ENCODE assay signal across 8 cellular contexts in genomic region chr3:194135806-194136518, GRCh38. TPM values are rescaled to one million over a fixed set of nuclear protein-coding genes. Genes with fewer than 3 reads are reported as not detected.
DNase-seq lines count a peak whose midpoint lies in the region; ATAC-seq lines count a peak whose summit lies in the region.

Gene HES1, plus strand, starts transcription at chr3:194136148. Its CDS starts 233 bp downstream, at chr3:194136381.

- H3K27me3 Mint-ChIP-seq in activated CD4-positive, alpha-beta T cell treated with anti-CD3 and anti-CD28 coated beads for 36 hours, result peaks cover 59% of the 10 kb centered on the region
- peaks cover 74% of the 10 kb centered on the region for H3K27me3 Mint-ChIP-seq in activated CD8-positive, alpha-beta T cell treated with anti-CD3 and anti-CD28 coated beads, Interleukin-2, amount 10 ng/mL, durations not matched to agents 7 days and 5 days (ENCODE audit: low read depth)
- H3K27me3 Mint-ChIP-seq in stimulated activated naive CD8-positive, alpha-beta T cell treated with anti-CD3 and anti-CD28 coated beads, Interleukin-15, Interleukin-2, amounts not matched to agents 100 ng/mL and 50 ng/mL, for 24 hours, result peaks cover 74% of the 10 kb centered on the region

- H3K36me3 Mint-ChIP-seq in activated CD4-positive, alpha-beta T cell treated with anti-CD3 and anti-CD28 coated beads for 36 hours (ENCODE audit: low read depth), result no peaks in the 10 kb centered on the region
- H3K36me3 Mint-ChIP-seq in activated CD8-positive, alpha-beta T cell treated with anti-CD3 and anti-CD28 coated beads, Interleukin-2, amount 10 ng/mL, durations not matched to agents 7 days and 5 days (ENCODE audit: low read depth), result no peaks in the 10 kb centered on the region
- H3K36me3 Mint-ChIP-seq in stimulated activated naive CD8-positive, alpha-beta T cell treated with anti-CD3 and anti-CD28 coated beads, Interleukin-15, Interleukin-2, amounts not matched to agents 100 ng/mL and 50 ng/mL, for 24 hours (ENCODE audit: low read depth), result no peaks in the 10 kb centered on the region

- peak within 1 kb of the TSS; percentile 72 for H3K4me3 Mint-ChIP-seq in activated CD4-positive, alpha-beta T cell treated with anti-CD3 and anti-CD28 coated beads for 36 hours
- peak within 1 kb of the TSS; percentile 78 for H3K4me3 Mint-ChIP-seq in activated CD8-positive, alpha-beta T cell treated with anti-CD3 and anti-CD28 coated beads, Interleukin-2, amount 10 ng/mL, durations not matched to agents 7 days and 5 days
- peak within 1 kb of the TSS; percentile 77 for H3K4me3 Mint-ChIP-seq in stimulated activated naive CD8-positive, alpha-beta T cell treated with anti-CD3 and anti-CD28 coated beads, Interleukin-15, Interleukin-2, amounts not matched to agents 100 ng/mL and 50 ng/mL, for 24 hours

- ATAC-seq in activated CD4-positive, alpha-beta T cell treated with anti-CD3 and anti-CD28 coated beads for 36 hours, result peak; percentile 45
- ATAC-seq in HG03342 (IDR thresholded peaks at IDR 0.05; ENCODE audit: unreplicated experiment), result peak; percentile 27
- ATAC-seq in activated CD8-positive, alpha-beta T cell treated with anti-CD3 and anti-CD28 coated beads, Interleukin-2, amount 10 ng/mL, durations not matched to agents 7 days and 5 days, result no peak

- peak; percentile 74 for DNase-seq in activated CD4-positive, alpha-beta T cell treated with anti-CD3 and anti-CD28 coated beads for 36 hours
- DNase-seq in activated CD4-positive, alpha-beta T cell treated with anti-CD3 and anti-CD28 coated beads, Interleukin-2, amount 50 U/mL, for 4 hours, result no peak
- DNase-seq in NCI-H524 (lab: John Stamatoyannopoulos, UW) (peak; percentile 86 to 92), epithelial cell of prostate (ENCODE audit: low read depth, low spot score) (peak; percentile 89), mesenteric fat pad (ENCODE audit: low spot score) (peak; percentile 95)
- DNase-seq in activated CD8-positive, alpha-beta T cell treated with anti-CD3 and anti-CD28 coated beads, Interleukin-2, amount 10 ng/mL, durations not matched to agents 7 days and 5 days, result peak; percentile 38

- peak within 1 kb of the TSS; percentile 39 for H3K27ac Mint-ChIP-seq in activated CD4-positive, alpha-beta T cell treated with anti-CD3 and anti-CD28 coated beads for 36 hours
- peak within 1 kb of the TSS; percentile 82 for H3K27ac Mint-ChIP-seq in activated CD8-positive, alpha-beta T cell treated with anti-CD3 and anti-CD28 coated beads, Interleukin-2, amount 10 ng/mL, durations not matched to agents 7 days and 5 days
- H3K27ac Mint-ChIP-seq in stimulated activated naive CD8-positive, alpha-beta T cell treated with anti-CD3 and anti-CD28 coated beads, Interleukin-15, Interleukin-2, amounts not matched to agents 100 ng/mL and 50 ng/mL, for 24 hours, result peak within 1 kb of the TSS; percentile 87

- H3K9me3 Mint-ChIP-seq in activated CD4-positive, alpha-beta T cell treated with anti-CD3 and anti-CD28 coated beads for 36 hours (ENCODE audit: low read depth), result no peaks in the 10 kb centered on the region
- no peaks in the 10 kb centered on the region for H3K9me3 Mint-ChIP-seq in activated CD8-positive, alpha-beta T cell treated with anti-CD3 and anti-CD28 coated beads, Interleukin-2, amount 10 ng/mL, durations not matched to agents 7 days and 5 days (ENCODE audit: insufficient read depth)
- H3K9me3 Mint-ChIP-seq in stimulated activated naive CD8-positive, alpha-beta T cell treated with anti-CD3 and anti-CD28 coated beads, Interleukin-15, Interleukin-2, amounts not matched to agents 100 ng/mL and 50 ng/mL, for 24 hours, result no peaks in the 10 kb centered on the region

- H3K27ac ChIP-seq in epithelial cell of prostate, result peak within 1 kb of the TSS; percentile 99

- intact Hi-C loops in activated CD4-positive, alpha-beta T cell treated with anti-CD3 and anti-CD28 coated beads for 36 hours (cut with DNase I, micrococcal nuclease), result loop anchor here (1.0 to 10.0 kb wide), 14 partner anchors 64 to 543 kb away; partner anchors contain the start of genes GP5 (in 2 of the 2), ATP13A3 (in 1 of the 2), LSG1 (in 1 of the 2) and OPA1 (in 1 of the 2)

- H3K4me1 Mint-ChIP-seq in activated CD4-positive, alpha-beta T cell treated with anti-CD3 and anti-CD28 coated beads for 36 hours, result peaks cover 43% of the 10 kb centered on the region
- peaks cover 61% of the 10 kb centered on the region for H3K4me1 Mint-ChIP-seq in activated CD8-positive, alpha-beta T cell treated with anti-CD3 and anti-CD28 coated beads, Interleukin-2, amount 10 ng/mL, durations not matched to agents 7 days and 5 days (ENCODE audit: low read depth)
- H3K4me1 Mint-ChIP-seq in stimulated activated naive CD8-positive, alpha-beta T cell treated with anti-CD3 and anti-CD28 coated beads, Interleukin-15, Interleukin-2, amounts not matched to agents 100 ng/mL and 50 ng/mL, for 24 hours (ENCODE audit: low read depth), result peaks cover 72% of the 10 kb centered on the region

- CTCF ChIA-PET in activated CD4-positive, alpha-beta T cell treated with anti-CD3 and anti-CD28 coated beads for 36 hours (lab: Charles Lee), result interaction anchor here (0.7 to 1.9 kb wide), 4 partner anchors 11 to 114 kb away, joined by 3 to 6 read pairs (median 4); no protein-coding TSS in a partner anchor
- CTCF ChIA-PET in activated CD8-positive, alpha-beta T cell treated with anti-CD3 and anti-CD28 coated beads, Interleukin-2, amount 10 ng/mL, durations not matched to agents 7 days and 5 days (lab: Charles Lee), result interaction anchor here (0.9 to 1.8 kb wide), 3 partner anchors 19 to 180 kb away, joined by 3 to 7 read pairs (median 6); no protein-coding TSS in a partner anchor

- POLR2A ChIA-PET in activated CD4-positive, alpha-beta T cell treated with anti-CD3 and anti-CD28 coated beads for 36 hours (lab: Charles Lee), result no interaction called here
- POLR2A ChIA-PET in activated CD8-positive, alpha-beta T cell treated with anti-CD3 and anti-CD28 coated beads, Interleukin-2, amount 10 ng/mL, durations not matched to agents 7 days and 5 days (lab: Charles Lee), result interaction anchor here (1.3 kb wide), 1 partner anchor 171 kb away, joined by 3 read pairs; no protein-coding TSS in a partner anchor

RNA-seq across cellular contexts. Expression of gene HES1, which starts in this region (rescaled TPM):
- total RNA-seq in activated CD4-positive, alpha-beta T cell treated with anti-CD3 and anti-CD28 coated beads for 36 hours, result under 1 TPM; 0.40 to 0.50 TPM
- total RNA-seq in activated CD8-positive, alpha-beta T cell treated with anti-CD3 and anti-CD28 coated beads, Interleukin-2, amount 10 ng/mL, durations not matched to agents 7 days and 5 days, result not detected
- 38.9 TPM for total RNA-seq in mesenteric fat pad

Comparison
In these comparisons a context has a peak if more than half of its experiments do, and no peak if none do; other contexts are left out.
1. RNA of gene HES1 (total RNA-seq): 38.9 TPM in mesenteric fat pad (single experiment); 0.40 to 0.50 TPM in activated CD4-positive, alpha-beta T cell treated with anti-CD3 and anti-CD28 coated beads for 36 hours and not detected in activated CD8-positive, alpha-beta T cell treated with anti-CD3 and anti-CD28 coated beads, Interleukin-2, amount 10 ng/mL, durations not matched to agents 7 days and 5 days; every median in the first group is over 10 times any median in the second.
2. Peak in DNase-seq and ATAC-seq in activated CD4-positive, alpha-beta T cell treated with anti-CD3 and anti-CD28 coated beads for 36 hours; RNA of the gene not detected or under 1 TPM.
3. Peak in DNase-seq in activated CD8-positive, alpha-beta T cell treated with anti-CD3 and anti-CD28 coated beads, Interleukin-2, amount 10 ng/mL, durations not matched to agents 7 days and 5 days; RNA of the gene not detected or under 1 TPM.
4. DNase-seq: peak in NCI-H524 (2 of 2), epithelial cell of prostate (single experiment) and mesenteric fat pad (single experiment); none in activated CD4-positive, alpha-beta T cell treated with anti-CD3 and anti-CD28 coated beads, Interleukin-2, amount 50 U/mL, for 4 hours (0 of 2).
5. Peak in every context shown above with its lines, with median percentiles within 50 percentile points of each other: H3K27ac Mint-ChIP-seq and H3K4me3 Mint-ChIP-seq.